In genomic region chr5:42483472-42484154, GRCh38 we compare ENCODE assay signal across 11 cellular contexts.
DNase-seq lines count a peak whose midpoint lies in the region; ATAC-seq and TF ChIP-seq lines count a peak whose summit lies in the region.
"Had no signal": no experiment of that assay in that cellular context is flagged by ENCODE, and none has a peak within 500 bp of the region (broad histone marks: within the 10 kb centered on the region; RNA-seq: fewer than 3 reads in every experiment).

No MANE protein-coding gene starts in this region.

- TF ChIP-seq EP300 in ovary (IDR thresholded peaks at IDR 0.05), result no peak

- WGBS in ovary, 3 donors, result 80 to 82% (median 80%) methylated on average over 5 of the region's 5 CpGs

- DNase-seq in choroid plexus epithelial cell (ENCODE audit: low read depth), result peak; percentile 31
- DNase-seq in ovary, result no peak
- DNase-seq in cortex of kidney (lab: John Stamatoyannopoulos, UW), result no peak
- DNase-seq in DMS79 (lab: John Stamatoyannopoulos, UW), result no peak
- DNase-seq in midbrain (lab: John Stamatoyannopoulos, UW), result no peak
- DNase-seq: H7, immature natural killer cell, naive B cell had no signal

- H3K4me3 ChIP-seq in choroid plexus epithelial cell (ENCODE audit: low read depth, low read length) (no peak overlapping the region), ovary (no peak overlapping the region)

- H3K27ac ChIP-seq in ovary, result no peak overlapping the region

- no peaks in the 10 kb centered on the region for H3K9me3 ChIP-seq in ovary

- no peaks in the 10 kb centered on the region for H3K36me3 ChIP-seq in ovary

- intact Hi-C loops in ovary (cut with DNase I), result no loop called here

- peaks cover 2% of the 10 kb centered on the region for H3K4me1 ChIP-seq in ovary (ENCODE audit: insufficient read depth)

- TF ChIP-seq CTCF in choroid plexus epithelial cell (conservative IDR thresholded peaks at IDR 0.05; ENCODE audit: low read depth, low read length), result no peak
- TF ChIP-seq CTCF in ovary (IDR thresholded peaks at IDR 0.05), result no peak

- TF ChIP-seq POLR2A in ovary (IDR thresholded peaks at IDR 0.05), result no peak

- peak; percentile 95 for ATAC-seq in GM18511 (IDR thresholded peaks at IDR 0.05; ENCODE audit: unreplicated experiment)
- ATAC-seq in GM21360 (IDR thresholded peaks at IDR 0.05; ENCODE audit: unreplicated experiment), result peak; percentile 70
- peak; percentile 84 for ATAC-seq in HG03064 (IDR thresholded peaks at IDR 0.05; ENCODE audit: low read depth, unreplicated experiment)

- H3K27me3 ChIP-seq in ovary, result no peaks in the 10 kb centered on the region
